Comparison of ENCODE assay signal across 9 cellular contexts in genomic region chr19:34120846-34121639, GRCh38. TPM values are rescaled to one million over a fixed set of nuclear protein-coding genes. Genes with fewer than 3 reads are reported as not detected.
A peak's percentile ranks its signal among the peaks of the same experiment; 100 is the strongest.
DNase-seq lines count a peak whose midpoint lies in the region; ATAC-seq and TF ChIP-seq lines count a peak whose summit lies in the region.
"Had no signal": no experiment of that assay in that cellular context is flagged by ENCODE, and none has a peak within 500 bp of the region (broad histone marks: within the 10 kb centered on the region; RNA-seq: fewer than 3 reads in every experiment).

No MANE protein-coding gene starts in this region.

- no peak overlapping the region for H3K27ac ChIP-seq in esophagus squamous epithelium
- H3K27ac ChIP-seq: BLaER1 had no signal

- no peaks in the 10 kb centered on the region for H3K4me1 ChIP-seq in esophagus squamous epithelium

- intact Hi-C loops in esophagus squamous epithelium (cut with DNase I), result no loop called here

- ATAC-seq in GM18867 (IDR thresholded peaks at IDR 0.05; ENCODE audit: unreplicated experiment), result no peak
- ATAC-seq in HG03342 (IDR thresholded peaks at IDR 0.05; ENCODE audit: unreplicated experiment), result no peak

- H3K9me3 ChIP-seq in esophagus squamous epithelium, result no peaks in the 10 kb centered on the region
- H3K9me3 ChIP-seq: BLaER1 had no signal

- TF ChIP-seq POLR2A in esophagus squamous epithelium (IDR thresholded peaks at IDR 0.05), result no peak

- no peak overlapping the region for H3K4me3 ChIP-seq in esophagus squamous epithelium
- H3K4me3 ChIP-seq in skeletal muscle cell (ENCODE audit: low read depth, low read length), result no peak overlapping the region
- H3K4me3 ChIP-seq: BLaER1 had no signal

- peaks cover 0 to 22% (median 0%) of the 10 kb centered on the region in 4 donors for H3K27me3 ChIP-seq in esophagus squamous epithelium
- H3K27me3 ChIP-seq: BLaER1 had no signal

- no peaks in the 10 kb centered on the region for H3K36me3 ChIP-seq in esophagus squamous epithelium
- H3K36me3 ChIP-seq: BLaER1 had no signal

- WGBS in esophagus squamous epithelium, 2 donors, result 55 to 62% methylated on average over 8 of the region's 8 CpGs

- DNase-seq in DMS53 (lab: John Stamatoyannopoulos, UW) (peak; percentile 37), DMS53 treated with DMSO at 0.1 percent for 48 hours (lab: John Stamatoyannopoulos, UW; ENCODE audit: unreplicated experiment) (no peak), NCI-H1694 treated with DMSO at 0.1 percent for 48 hours (lab: John Stamatoyannopoulos, UW) (peak; percentile 39), esophagus squamous epithelium (lab: John Stamatoyannopoulos, UW) (no peak), skeletal muscle cell (ENCODE audit: low read depth) (peak; percentile 6)
- peak; percentile 12 for DNase-seq in activated CD8-positive, alpha-beta memory T cell treated with anti-CD3 and anti-CD28 coated beads, Interleukin-2, amount 50 U/mL, for 24 hours (ENCODE audit: extremely low read depth)

- peak; percentile 40 to 63 (median 50) for TF ChIP-seq CTCF in esophagus squamous epithelium (IDR thresholded peaks at IDR 0.05)

RNA-seq across cellular contexts. Expression of gene LSM14A, which starts 51.3 kb away (rescaled TPM):
- 100 to 1,000 TPM in 1 of 4 donors, 10 to 100 TPM in 3; 51.5 to 110 (median 62.9) TPM for total RNA-seq in esophagus squamous epithelium

Comparison
In these comparisons a context has a peak if more than half of its experiments do, and no peak if none do; other contexts are left out.
1. DNase-seq: peak in DMS53 (single experiment), NCI-H1694 treated with DMSO at 0.1 percent for 48 hours (single experiment), activated CD8-positive, alpha-beta memory T cell treated with anti-CD3 and anti-CD28 coated beads, Interleukin-2, amount 50 U/mL, for 24 hours (single experiment) and skeletal muscle cell (single experiment); none in DMS53 treated with DMSO at 0.1 percent for 48 hours (single experiment) and esophagus squamous epithelium (single experiment).